ENCODE assay signal across 20 cellular contexts in genomic region chr5:14730466-14730865, GRCh38.
A peak's percentile ranks its signal among the peaks of the same experiment; 100 is the strongest.
DNase-seq lines count a peak whose midpoint lies in the region; ATAC-seq and TF ChIP-seq lines count a peak whose summit lies in the region.
"Had no signal": no experiment of that assay in that cellular context is flagged by ENCODE, and none has a peak within 500 bp of the region (broad histone marks: within the 10 kb centered on the region; RNA-seq: fewer than 3 reads in every experiment).

No MANE protein-coding gene starts in this region.

- H3K9me3 ChIP-seq in BLaER1 (no peaks in the 10 kb centered on the region), neural progenitor cell (ENCODE audit: low read depth) (no peaks in the 10 kb centered on the region)
- no peaks in the 10 kb centered on the region for H3K9me3 ChIP-seq in CD4-positive, CD25-positive, alpha-beta regulatory T cell (ENCODE audit: control insufficient read depth in 2 of 2, low read length in 2 of 2)

- no peak for ATAC-seq in CD4-positive, CD25-positive, alpha-beta regulatory T cell (ENCODE audit: low read depth in 2 of 2)
- no peak for ATAC-seq in GM21447 (IDR thresholded peaks at IDR 0.05; ENCODE audit: unreplicated experiment)
- ATAC-seq: Panc1 had no signal

- H3K9me3 Mint-ChIP-seq in CD4-positive, CD25-positive, alpha-beta regulatory T cell: no peaks in the 10 kb centered on the region
- no peaks in the 10 kb centered on the region for H3K9me3 Mint-ChIP-seq in neural progenitor cell
- H3K9me3 Mint-ChIP-seq: IgD-negative memory B cell had no signal

- H3F3A ChIP-seq in neural progenitor cell (ENCODE audit: low read depth): peaks cover 30% of the 10 kb centered on the region

- H3K27me3 ChIP-seq in BLaER1 (no peaks in the 10 kb centered on the region), dorsolateral prefrontal cortex (no peaks in the 10 kb centered on the region), neural progenitor cell (no peaks in the 10 kb centered on the region)
- no peaks in the 10 kb centered on the region for H3K27me3 ChIP-seq in CD4-positive, CD25-positive, alpha-beta regulatory T cell (ENCODE audit: control insufficient read depth, insufficient read depth, low read length)

- TF ChIP-seq CTCF in dorsolateral prefrontal cortex (IDR thresholded peaks at IDR 0.05 in 54 of 56, conservative IDR thresholded peaks at IDR 0.05 in 2 of 56; ENCODE audit: low read depth in 1 of 56, partially characterized antibody in 56 of 56): no peak
- no peak for TF ChIP-seq CTCF in neural progenitor cell (IDR thresholded peaks at IDR 0.05)

- peaks cover 7 to 18% (median 9%) of the 10 kb centered on the region in 4 donors for H3K4me1 Mint-ChIP-seq in CD4-positive, CD25-positive, alpha-beta regulatory T cell
- H3K4me1 Mint-ChIP-seq in neural progenitor cell: peaks cover 43% of the 10 kb centered on the region

- H3K79me2 ChIP-seq in neural progenitor cell (ENCODE audit: low read depth): no peaks in the 10 kb centered on the region

- DNase-seq in CD4-positive, CD25-positive, alpha-beta regulatory T cell: no peak
- DNase-seq in dorsolateral prefrontal cortex (no peak), neural progenitor cell (ENCODE audit: low spot score) (no peak), cortex of kidney (lab: John Stamatoyannopoulos, UW) (no peak)
- DNase-seq in activated CD4-positive, CD25-positive, alpha-beta regulatory T cell (lab: John Stamatoyannopoulos, UW): no peak
- DNase-seq: EL, GF-D8, H7, Karpas-422, MV-4-11, NCI-H1105 treated with DMSO at 0.1 percent for 48 hours, NCI-H2081, NCI-H2171, NCI-H345, NCI-H524, NCI-H774 had no signal

- peak overlapping the region in 2 of 3 donors; percentile 31 to 81 for H3K27ac Mint-ChIP-seq in CD4-positive, CD25-positive, alpha-beta regulatory T cell
- peak overlapping the region; percentile 46 for H3K27ac Mint-ChIP-seq in neural progenitor cell

- H4K20me1 ChIP-seq in BLaER1: no peaks in the 10 kb centered on the region
- peaks cover 6% of the 10 kb centered on the region for H4K20me1 ChIP-seq in neural progenitor cell (ENCODE audit: low read depth)

- H3K4me1 ChIP-seq in BLaER1: peaks cover 60% of the 10 kb centered on the region
- peaks cover 9% of the 10 kb centered on the region for H3K4me1 ChIP-seq in CD4-positive, CD25-positive, alpha-beta regulatory T cell (ENCODE audit: control insufficient read depth, insufficient read depth, low read length, poor library complexity, severe bottlenecking)
- H3K4me1 ChIP-seq in neural progenitor cell: peaks cover 28% of the 10 kb centered on the region

- no peak overlapping the region for H2AFZ ChIP-seq in neural progenitor cell (replicated peaks)

- H3K4me3 ChIP-seq in BLaER1 (no peak overlapping the region), dorsolateral prefrontal cortex (no peak overlapping the region), neural progenitor cell (no peak overlapping the region)
- no peak overlapping the region for H3K4me3 ChIP-seq in CD4-positive, CD25-positive, alpha-beta regulatory T cell (ENCODE audit: low read depth, low read length)

- no peaks in the 10 kb centered on the region for H3K27me3 Mint-ChIP-seq in CD4-positive, CD25-positive, alpha-beta regulatory T cell
- peaks cover 7% of the 10 kb centered on the region for H3K27me3 Mint-ChIP-seq in neural progenitor cell (ENCODE audit: insufficient read depth, low read depth)
- H3K27me3 Mint-ChIP-seq: IgD-negative memory B cell had no signal

- peak overlapping the region; percentile 84 for H3K4me2 ChIP-seq in BLaER1
- peak overlapping the region; percentile 30 for H3K4me2 ChIP-seq in neural progenitor cell

- peaks cover 41% of the 10 kb centered on the region for H3K36me3 Mint-ChIP-seq in CD4-positive, CD25-positive, alpha-beta regulatory T cell
- no peaks in the 10 kb centered on the region for H3K36me3 Mint-ChIP-seq in neural progenitor cell

- H3K9ac ChIP-seq in BLaER1: no peak overlapping the region
- H3K9ac ChIP-seq in neural progenitor cell: no peak overlapping the region

- no peak overlapping the region for H3K4me3 Mint-ChIP-seq in CD4-positive, CD25-positive, alpha-beta regulatory T cell
- no peak overlapping the region for H3K4me3 Mint-ChIP-seq in neural progenitor cell
- H3K4me3 Mint-ChIP-seq: IgD-negative memory B cell had no signal

- peaks cover 12% of the 10 kb centered on the region for H3K36me3 ChIP-seq in BLaER1
- peaks cover 38% of the 10 kb centered on the region for H3K36me3 ChIP-seq in CD4-positive, CD25-positive, alpha-beta regulatory T cell (ENCODE audit: control insufficient read depth, insufficient read depth, low read length)
- no peaks in the 10 kb centered on the region for H3K36me3 ChIP-seq in neural progenitor cell

- H3K27ac ChIP-seq in BLaER1 (peak overlapping the region; percentile 78), dorsolateral prefrontal cortex (peak overlapping the region in 45 of 59 donors; percentile 6 to 100 (median 96)), neural progenitor cell (no peak overlapping the region)
- peak overlapping the region; percentile 33 for H3K27ac ChIP-seq in CD4-positive, CD25-positive, alpha-beta regulatory T cell (ENCODE audit: insufficient read depth, low read length, poor library complexity, severe bottlenecking)

- intact Hi-C loops in dorsolateral prefrontal cortex (cut with DNase I): no loop called here
